Comparison of ENCODE assay signal across 27 cellular contexts in genomic region chr15:60539881-60540613, GRCh38.
DNase-seq lines count a peak whose midpoint lies in the region; ATAC-seq, FAIRE-seq and TF ChIP-seq lines count a peak whose summit lies in the region.
"Had no signal": no experiment of that assay in that cellular context is flagged by ENCODE, and none has a peak within 500 bp of the region (broad histone marks: within the 10 kb centered on the region; RNA-seq: fewer than 3 reads in every experiment).

No MANE protein-coding gene starts in this region.

- H2BK20ac ChIP-seq in H9 (ENCODE audit: low read depth, low read length, poor library complexity, severe bottlenecking): no peak overlapping the region

- H2BK15ac ChIP-seq in H9 (ENCODE audit: low read depth, low read length): no peak overlapping the region

- no peak overlapping the region for H2BK5ac ChIP-seq in H9 (ENCODE audit: insufficient read length, low read length)

- H3K36me3 Mint-ChIP-seq in activated CD8-positive, alpha-beta memory T cell treated with anti-CD3 and anti-CD28 coated beads, Interleukin-2, amount 10 ng/mL, durations not matched to agents 7 days and 5 days: peaks cover 24% of the 10 kb centered on the region
- peaks cover 9% of the 10 kb centered on the region for H3K36me3 Mint-ChIP-seq in activated naive CD8-positive, alpha-beta T cell
- H3K36me3 Mint-ChIP-seq in naive thymus-derived CD8-positive, alpha-beta T cell: peaks cover 0 to 9% (median 6%) of the 10 kb centered on the region in 3 donors
- no peaks in the 10 kb centered on the region for H3K36me3 Mint-ChIP-seq in H9 (ENCODE audit: insufficient read depth in 1 of 3, low read depth in 3 of 3)

- H3K79me1 ChIP-seq in H9 (ENCODE audit: insufficient read depth, low read depth, low read length, poor library complexity, severe bottlenecking): no peaks in the 10 kb centered on the region

- H2AFZ ChIP-seq in HepG2 (ENCODE audit: low read length): no peak overlapping the region
- no peak overlapping the region for H2AFZ ChIP-seq in H9 (ENCODE audit: low read length)
- H2AFZ ChIP-seq: GM23338 had no signal

- H2BK12ac ChIP-seq in H9 (ENCODE audit: insufficient read length, low read depth, low read length): no peak overlapping the region

- H3K27ac ChIP-seq in KOPT-K1 (ENCODE audit: low read depth, low read length, poor library complexity, severe bottlenecking): peak overlapping the region; percentile 65
- H3K27ac ChIP-seq in HepG2 (ENCODE audit: extremely low read length, insufficient read depth, low read length): no peak overlapping the region
- no peak overlapping the region for H3K27ac ChIP-seq in H9 (ENCODE audit: insufficient read length, low read depth, low read length)
- H3K27ac ChIP-seq: C4-2B, esophagus muscularis mucosa, HL-60, ovary, thoracic aorta had no signal

- no peak overlapping the region for H3K4me2 ChIP-seq in HepG2 (ENCODE audit: low read depth, low read length)
- no peak overlapping the region for H3K4me2 ChIP-seq in H9 (ENCODE audit: insufficient read depth, insufficient read length, low read length)
- H3K4me2 ChIP-seq: GM23338 had no signal

- no peak for DNase-seq in activated CD8-positive, alpha-beta memory T cell treated with anti-CD3 and anti-CD28 coated beads, Interleukin-2, amount 10 ng/mL, durations not matched to agents 7 days and 5 days
- DNase-seq in activated CD8-positive, alpha-beta memory T cell treated with anti-CD3 and anti-CD28 coated beads for 24 hours: no peak
- no peak for DNase-seq in naive thymus-derived CD8-positive, alpha-beta T cell
- DNase-seq in HepG2 (ENCODE audit: low spot score) (no peak), H9 (no peak)
- DNase-seq: ACHN; activated effector memory CD4-positive, alpha-beta T cell treated with Interleukin-2 at 50 U/mL for 16 hours; DMS153; effector CD4-positive, alpha-beta T cell; GDM1; mammary epithelial cell; MM.1S; NCI-H146; NCI-H2171; ovary; PC-3; right cardiac atrium; SHP77 had no signal

- no peak overlapping the region for H3K4ac ChIP-seq in H9 (ENCODE audit: low read depth, low read length)

- H3K4me1 ChIP-seq in HepG2 (ENCODE audit: insufficient read depth, low read length) (peaks cover 5% of the 10 kb centered on the region; the same call in 1 of the 2 replicates), H9 (ENCODE audit: insufficient read depth, low read length) (peaks cover 13% of the 10 kb centered on the region)

- WGBS in HepG2 (ENCODE audit: low lambda C conversion rate): 98% methylated on average over 8 of the region's 8 CpGs
- 100% methylated on average over 1 of the region's 8 CpGs for WGBS in H9 (ENCODE audit: extremely low coverage, insufficient read length, low lambda C conversion rate)

- no peak overlapping the region for H4K91ac ChIP-seq in H9 (ENCODE audit: insufficient read length, low read depth, low read length)

- H4K20me1 ChIP-seq in HepG2 (ENCODE audit: insufficient read depth, low read length): peaks cover 86% of the 10 kb centered on the region
- no peaks in the 10 kb centered on the region for H4K20me1 ChIP-seq in H9 (ENCODE audit: control insufficient read depth, insufficient read depth, insufficient read length)

- no TSS peak for BruUV-seq in HepG2 (replicated peaks; lab: Mats Ljungman, UMichigan)

- H2BK120ac ChIP-seq in H9 (ENCODE audit: low read depth, low read length, poor library complexity, severe bottlenecking): no peak overlapping the region

- POLR2A ChIA-PET in naive thymus-derived CD8-positive, alpha-beta T cell (lab: Charles Lee): interaction anchor here (0.6 to 1.4 kb wide), 2 partner anchors 43 to 378 kb away, joined by 3 to 4 read pairs; no protein-coding TSS in a partner anchor
- POLR2A ChIA-PET in HepG2 (lab: Yijun Ruan, JAX): no interaction called here

- H3K4me3 Mint-ChIP-seq in activated CD8-positive, alpha-beta memory T cell treated with anti-CD3 and anti-CD28 coated beads, Interleukin-2, amount 10 ng/mL, durations not matched to agents 7 days and 5 days: peak overlapping the region; percentile 59
- peak overlapping the region; percentile 52 for H3K4me3 Mint-ChIP-seq in activated naive CD8-positive, alpha-beta T cell
- H3K4me3 Mint-ChIP-seq in naive thymus-derived CD8-positive, alpha-beta T cell: peak overlapping the region in 8 of 10 donors; percentile 6 to 69 (median 64)
- H3K4me3 Mint-ChIP-seq in H9: no peak overlapping the region
- H3K4me3 Mint-ChIP-seq: GM23338 had no signal

- H3T11ph ChIP-seq in H9 (ENCODE audit: low read length): no peak overlapping the region

- H4K5ac ChIP-seq in H9 (ENCODE audit: insufficient read length, low read depth, low read length): no peak overlapping the region

- in situ Hi-C loops in HepG2 (cut with HindIII; ENCODE audit: extremely low pct_ligation_motif_present, low pct_unique_long_range_greater_than_20kb): no loop called here

- TF ChIP-seq RAD21 in HepG2 (CRISPR knock-in tag; IDR thresholded peaks at IDR 0.05): no peak

- TF ChIP-seq CTCF in HepG2 (CRISPR knock-in tag; IDR thresholded peaks at IDR 0.05) (no peak), H9 (conservative IDR thresholded peaks at IDR 0.05) (no peak)

- H3K79me2 ChIP-seq in HepG2 (ENCODE audit: insufficient read depth, low read length) (peaks cover 69% of the 10 kb centered on the region), H9 (ENCODE audit: insufficient read depth, low read length) (no peaks in the 10 kb centered on the region)

- peak overlapping the region; percentile 94 for H3K27ac Mint-ChIP-seq in activated CD8-positive, alpha-beta memory T cell treated with anti-CD3 and anti-CD28 coated beads, Interleukin-2, amount 10 ng/mL, durations not matched to agents 7 days and 5 days
- H3K27ac Mint-ChIP-seq in activated naive CD8-positive, alpha-beta T cell: peak overlapping the region; percentile 84
- H3K27ac Mint-ChIP-seq in naive thymus-derived CD8-positive, alpha-beta T cell: peak overlapping the region in 7 of 10 donors; percentile 2 to 96 (median 56)
- no peak overlapping the region for H3K27ac Mint-ChIP-seq in H9
- H3K27ac Mint-ChIP-seq: GM23338 had no signal

- no peaks in the 10 kb centered on the region for H3K9me3 Mint-ChIP-seq in activated CD8-positive, alpha-beta memory T cell treated with anti-CD3 and anti-CD28 coated beads, Interleukin-2, amount 10 ng/mL, durations not matched to agents 7 days and 5 days (ENCODE audit: low read depth)
- no peaks in the 10 kb centered on the region for H3K9me3 Mint-ChIP-seq in activated naive CD8-positive, alpha-beta T cell (ENCODE audit: low read depth)
- H3K9me3 Mint-ChIP-seq in naive thymus-derived CD8-positive, alpha-beta T cell: no peaks in the 10 kb centered on the region
- no peaks in the 10 kb centered on the region for H3K9me3 Mint-ChIP-seq in H9
- H3K9me3 Mint-ChIP-seq: GM23338 had no signal

- H3K27me3 ChIP-seq in HepG2 (ENCODE audit: control insufficient read depth in 1 of 2, insufficient read depth in 2 of 2, low read length in 2 of 2): no peaks in the 10 kb centered on the region
- H3K27me3 ChIP-seq in H9 (ENCODE audit: insufficient read depth, low read length): no peaks in the 10 kb centered on the region
- H3K27me3 ChIP-seq: esophagus muscularis mucosa, ovary had no signal

- H2AK5ac ChIP-seq in H9 (ENCODE audit: insufficient read length, low read length): no peak overlapping the region

- H3K4me1 Mint-ChIP-seq in activated CD8-positive, alpha-beta memory T cell treated with anti-CD3 and anti-CD28 coated beads, Interleukin-2, amount 10 ng/mL, durations not matched to agents 7 days and 5 days: peaks cover 86% of the 10 kb centered on the region
- H3K4me1 Mint-ChIP-seq in activated naive CD8-positive, alpha-beta T cell (ENCODE audit: low read depth): peaks cover 88% of the 10 kb centered on the region
- peaks cover 48 to 97% (median 93%) of the 10 kb centered on the region in 4 donors for H3K4me1 Mint-ChIP-seq in naive thymus-derived CD8-positive, alpha-beta T cell
- H3K4me1 Mint-ChIP-seq in H9: peaks cover 37 to 40% of the 10 kb centered on the region in 2 experiments

- TF ChIP-seq POLR2A in HepG2 (IDR thresholded peaks at IDR 0.05; ENCODE audit: insufficient read depth in 1 of 2, low read depth in 2 of 2, low read length in 2 of 2): no peak

- H3K18ac ChIP-seq in H9 (ENCODE audit: insufficient read length, low read depth, low read length): no peak overlapping the region

- no peaks in the 10 kb centered on the region for H3K27me3 Mint-ChIP-seq in activated CD8-positive, alpha-beta memory T cell treated with anti-CD3 and anti-CD28 coated beads, Interleukin-2, amount 10 ng/mL, durations not matched to agents 7 days and 5 days
- H3K27me3 Mint-ChIP-seq in activated naive CD8-positive, alpha-beta T cell: no peaks in the 10 kb centered on the region
- H3K27me3 Mint-ChIP-seq in naive thymus-derived CD8-positive, alpha-beta T cell: no peaks in the 10 kb centered on the region
- no peaks in the 10 kb centered on the region for H3K27me3 Mint-ChIP-seq in H9 (ENCODE audit: low read depth)

- H3K56ac ChIP-seq in H9 (ENCODE audit: insufficient read length, low read depth, low read length): no peak overlapping the region

- no peaks in the 10 kb centered on the region for H3K9me3 ChIP-seq in KOPT-K1 (ENCODE audit: insufficient read depth, low read length, poor library complexity, severe bottlenecking)
- no peaks in the 10 kb centered on the region for H3K9me3 ChIP-seq in HepG2 (ENCODE audit: low read length)
- no peaks in the 10 kb centered on the region for H3K9me3 ChIP-seq in H9 (ENCODE audit: control insufficient read depth, low read depth, low read length)
- H3K9me3 ChIP-seq: esophagus muscularis mucosa, ovary, thoracic aorta had no signal

- ATAC-seq in activated CD8-positive, alpha-beta memory T cell treated with anti-CD3 and anti-CD28 coated beads, Interleukin-2, amount 10 ng/mL, durations not matched to agents 7 days and 5 days: peak; percentile 52
- no peak for ATAC-seq in naive thymus-derived CD8-positive, alpha-beta T cell
- ATAC-seq in HepG2 (no peak), HG03095 (IDR thresholded peaks at IDR 0.05; ENCODE audit: unreplicated experiment) (no peak)
- ATAC-seq: GM23338, PC-3 had no signal

- H3K23me2 ChIP-seq in H9 (ENCODE audit: insufficient read length, low read depth, low read length, poor library complexity, severe bottlenecking): no peaks in the 10 kb centered on the region

- H3K36me3 ChIP-seq in KOPT-K1 (ENCODE audit: insufficient read depth, low read length) (no peaks in the 10 kb centered on the region), HepG2 (replicated peaks in 1 of 2; ENCODE audit: control insufficient read depth in 1 of 2, insufficient read depth in 2 of 2, low read length in 2 of 2) (peaks cover 0 to 1% of the 10 kb centered on the region in 2 experiments; a peak in 2 of 5 replicates)
- H3K36me3 ChIP-seq: esophagus muscularis mucosa, ovary, thoracic aorta had no signal

- no peak overlapping the region for H3K4me3 ChIP-seq in HepG2 (replicated peaks in 1 of 3; ENCODE audit: insufficient read depth in 1 of 3, low read depth in 2 of 3, low read length in 3 of 3)
- H3K4me3 ChIP-seq: esophagus muscularis mucosa, GM23338, ovary, thoracic aorta had no signal

- FAIRE-seq in HepG2 (lab: Jason Lieb, UNC): no peak
- FAIRE-seq: GM12891 had no signal

- H4K8ac ChIP-seq in H9 (replicated peaks; ENCODE audit: insufficient read length, low read depth, low read length): no peak overlapping the region

- no peak overlapping the region for H3K23ac ChIP-seq in H9 (ENCODE audit: insufficient read length, low read depth, low read length)

- TF ChIP-seq EP300 in HepG2 (IDR thresholded peaks at IDR 0.05; ENCODE audit: low read depth in 2 of 2, low read length in 2 of 2): no peak
- TF ChIP-seq EP300 in HepG2 (CRISPR knock-in tag; IDR thresholded peaks at IDR 0.05; ENCODE audit: borderline replicate concordance): no peak

- no peak overlapping the region for H3K9ac ChIP-seq in HepG2 (ENCODE audit: insufficient read depth, low read depth, low read length)
- no peak overlapping the region for H3K9ac ChIP-seq in H9 (ENCODE audit: extremely low read depth, insufficient read length, low read length)

- H3K14ac ChIP-seq in H9 (ENCODE audit: insufficient read depth, low read length): no peak overlapping the region

- CTCF ChIA-PET in activated CD8-positive, alpha-beta memory T cell treated with anti-CD3 and anti-CD28 coated beads, Interleukin-2, amount 10 ng/mL, durations not matched to agents 7 days and 5 days (lab: Charles Lee): interaction anchor here (0.6 to 3.1 kb wide), 7 partner anchors 10 to 467 kb away, joined by 3 to 15 read pairs (median 3); no protein-coding TSS in a partner anchor
- CTCF ChIA-PET in HepG2 (lab: Yijun Ruan, JAX; ENCODE audit: low intra/inter-chr PET ratio, low total read pairs): no interaction called here

- intact Hi-C loops in HepG2 (cut with micrococcal nuclease; ENCODE audit: unreplicated experiment): no loop called here

Comparison
In these comparisons a context has a peak if more than half of its experiments do, and no peak if none do; other contexts are left out.
1. H3K27ac Mint-ChIP-seq: peak in activated CD8-positive, alpha-beta memory T cell treated with anti-CD3 and anti-CD28 coated beads, Interleukin-2, amount 10 ng/mL, durations not matched to agents 7 days and 5 days (single experiment), activated naive CD8-positive, alpha-beta T cell (single experiment) and naive thymus-derived CD8-positive, alpha-beta T cell (7 of 10); none in H9 (0 of 3).
2. H3K4me3 Mint-ChIP-seq: peak in activated CD8-positive, alpha-beta memory T cell treated with anti-CD3 and anti-CD28 coated beads, Interleukin-2, amount 10 ng/mL, durations not matched to agents 7 days and 5 days (single experiment), activated naive CD8-positive, alpha-beta T cell (single experiment) and naive thymus-derived CD8-positive, alpha-beta T cell (8 of 10); none in H9 (0 of 2).